ENCODE assay signal across 8 cellular contexts in the genomic region with DNA sequence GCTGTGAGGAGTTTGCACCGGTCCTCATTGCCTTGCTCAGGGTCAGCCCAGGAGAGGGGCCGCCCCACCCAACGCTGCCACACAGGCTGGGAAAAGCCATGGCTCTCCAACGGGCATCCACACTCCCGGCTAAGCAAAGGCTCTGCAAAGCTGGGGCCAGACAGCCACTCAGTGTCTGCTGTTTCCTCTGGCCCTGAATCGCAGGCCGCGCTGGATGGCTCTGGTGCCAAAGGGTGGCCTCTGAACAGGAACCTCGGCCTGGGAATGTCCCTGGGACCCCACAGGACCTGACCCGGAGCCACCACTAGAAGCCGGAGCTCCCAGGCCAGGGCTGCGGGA. TPM values are rescaled to one million over a fixed set of nuclear protein-coding genes. Genes with fewer than 3 reads are reported as not detected.
DNase-seq lines count a peak whose midpoint lies in the region; ATAC-seq, FAIRE-seq and TF ChIP-seq lines count a peak whose summit lies in the region.

No MANE protein-coding gene starts in this region.

- CTCF ChIA-PET in AG04450 (lab: Charles Lee) = interaction anchor here (0.6 to 5.3 kb wide), 10 partner anchors 9 to 524 kb away, joined by 3 to 56 read pairs (median 12); no protein-coding TSS in a partner anchor

- peak overlapping the region; percentile 80 for H2AFZ ChIP-seq in osteoblast (ENCODE audit: low read length)

- H3K9me3 ChIP-seq in AG04450 (ENCODE audit: control insufficient read depth, insufficient read depth, low read length) (no peaks in the 10 kb centered on the region; the same call in 1 of the 2 replicates), heart right ventricle (no peaks in the 10 kb centered on the region), osteoblast (ENCODE audit: low read depth, low read length) (no peaks in the 10 kb centered on the region)

- POLR2A ChIA-PET in AG04450 (lab: Yijun Ruan, JAX) = interaction anchor here (0.5 to 0.6 kb wide), 2 partner anchors 43 to 116 kb away, joined by 3 to 5 read pairs; a partner anchor contains a TSS

- no peaks in the 10 kb centered on the region for H4K20me1 ChIP-seq in osteoblast (ENCODE audit: insufficient read depth, low read length)

- no peak for TF ChIP-seq CTCF in AG04450 (IDR thresholded peaks at IDR 0.05; ENCODE audit: low read depth, low read length)
- no peak for TF ChIP-seq CTCF in VCaP (conservative IDR thresholded peaks at IDR 0.05)
- TF ChIP-seq CTCF in heart right ventricle (IDR thresholded peaks at IDR 0.05) = no peak
- TF ChIP-seq CTCF in osteoblast (IDR thresholded peaks at IDR 0.05; ENCODE audit: extremely low read depth, low read depth, low read length) = no peak

- no peak for TF ChIP-seq POLR2A in H54 (IDR thresholded peaks at IDR 0.05; ENCODE audit: low read depth, low read length)

- WGBS in heart right ventricle, 2 donors = 33 to 43% methylated on average over 12 of the region's 12 CpGs

- intact Hi-C loops in heart right ventricle (cut with DNase I) = loop anchor here (1.0 to 10.0 kb wide), 12 partner anchors 105 to 530 kb away; no protein-coding TSS in a partner anchor

- ATAC-seq in heart right ventricle = peak; percentile 27 to 43 (median 33)
- ATAC-seq in HG02623 (IDR thresholded peaks at IDR 0.05; ENCODE audit: unreplicated experiment) = no peak

- no peak for FAIRE-seq in H54 (lab: Jason Lieb, UNC)

- H3K27ac ChIP-seq in AG04450 (ENCODE audit: low read depth, low read length) = no peak overlapping the region
- peak overlapping the region; percentile 76 for H3K27ac ChIP-seq in VCaP
- peak overlapping the region; percentile 1 to 91 (median 82) for H3K27ac ChIP-seq in heart right ventricle
- H3K27ac ChIP-seq in osteoblast (ENCODE audit: low read depth, low read length) = no peak overlapping the region

- peak overlapping the region; percentile 96 for H3K4me2 ChIP-seq in osteoblast (ENCODE audit: insufficient read depth, low read length)

- H3K4me3 ChIP-seq in AG04450 (ENCODE audit: low read depth, low read length) = peak overlapping the region; percentile 68; the same call in 1 of the 2 replicates
- peak overlapping the region; percentile 9 to 72 (median 64) for H3K4me3 ChIP-seq in heart right ventricle
- H3K4me3 ChIP-seq in osteoblast (ENCODE audit: insufficient read depth, low read length) = peak overlapping the region; percentile 82

- no peaks in the 10 kb centered on the region for H3K79me2 ChIP-seq in osteoblast (ENCODE audit: insufficient read depth, low read length)

- no peak for DNase-seq in AG04450 (ENCODE audit: low read depth, low spot score)
- no peak for DNase-seq in heart right ventricle
- no peak for DNase-seq in osteoblast (ENCODE audit: insufficient read length, low spot score, missing footprints)
- no peak for DNase-seq in NCI-H2107 treated with DMSO at 0.1 percent for 48 hours (lab: John Stamatoyannopoulos, UW; ENCODE audit: unreplicated experiment)
- no peak for DNase-seq in iPS-NIHi11 (ENCODE audit: low spot score)
- no peak for DNase-seq in H54 (ENCODE audit: insufficient read length, low spot score)

- H3K36me3 ChIP-seq in heart right ventricle (no peaks in the 10 kb centered on the region), osteoblast (ENCODE audit: insufficient read depth, low read length) (no peaks in the 10 kb centered on the region)

- H3K27me3 ChIP-seq in AG04450 (ENCODE audit: control insufficient read depth, insufficient read depth, low read length) (no peaks in the 10 kb centered on the region), heart right ventricle (no peaks in the 10 kb centered on the region), osteoblast (ENCODE audit: insufficient read depth, low read length) (no peaks in the 10 kb centered on the region)

- H3K4me1 ChIP-seq in heart right ventricle (peaks cover 0 to 30% (median 11%) of the 10 kb centered on the region in 9 donors), osteoblast (ENCODE audit: insufficient read depth, low read length) (no peaks in the 10 kb centered on the region)

RNA-seq across cellular contexts. Expression of a gene that starts 42.9 kb away (rescaled TPM):
- polyA plus RNA-seq in AG04450 (2011; rRNA removed) (403 and 458 TPM in 2 replicates), heart right ventricle (100 to 1,000 TPM in 1 of 2 donors, 10 to 100 TPM in 1; 44.3 to 238 TPM)
- polyA minus RNA-seq in AG04450 (2011; rRNA and poly(A)+ RNA removed) = 520 and 535 TPM in 2 replicates
- total RNA-seq in heart right ventricle (100 to 1,000 TPM in 3 of 10 donors, 10 to 100 TPM in 7; 74.9 to 170 (median 83.6) TPM), osteoblast (467 and 473 TPM in 2 replicates)

Comparison
In these comparisons a context has a peak if more than half of its experiments do, and no peak if none do; other contexts are left out.
1. H3K27ac ChIP-seq: peak in VCaP (single experiment) and heart right ventricle (10 of 10); none in AG04450 (single experiment) and osteoblast (single experiment).
2. Peak in every context shown above with its lines, with median percentiles within 50 percentile points of each other: H3K4me3 ChIP-seq.